In the genomic region with DNA sequence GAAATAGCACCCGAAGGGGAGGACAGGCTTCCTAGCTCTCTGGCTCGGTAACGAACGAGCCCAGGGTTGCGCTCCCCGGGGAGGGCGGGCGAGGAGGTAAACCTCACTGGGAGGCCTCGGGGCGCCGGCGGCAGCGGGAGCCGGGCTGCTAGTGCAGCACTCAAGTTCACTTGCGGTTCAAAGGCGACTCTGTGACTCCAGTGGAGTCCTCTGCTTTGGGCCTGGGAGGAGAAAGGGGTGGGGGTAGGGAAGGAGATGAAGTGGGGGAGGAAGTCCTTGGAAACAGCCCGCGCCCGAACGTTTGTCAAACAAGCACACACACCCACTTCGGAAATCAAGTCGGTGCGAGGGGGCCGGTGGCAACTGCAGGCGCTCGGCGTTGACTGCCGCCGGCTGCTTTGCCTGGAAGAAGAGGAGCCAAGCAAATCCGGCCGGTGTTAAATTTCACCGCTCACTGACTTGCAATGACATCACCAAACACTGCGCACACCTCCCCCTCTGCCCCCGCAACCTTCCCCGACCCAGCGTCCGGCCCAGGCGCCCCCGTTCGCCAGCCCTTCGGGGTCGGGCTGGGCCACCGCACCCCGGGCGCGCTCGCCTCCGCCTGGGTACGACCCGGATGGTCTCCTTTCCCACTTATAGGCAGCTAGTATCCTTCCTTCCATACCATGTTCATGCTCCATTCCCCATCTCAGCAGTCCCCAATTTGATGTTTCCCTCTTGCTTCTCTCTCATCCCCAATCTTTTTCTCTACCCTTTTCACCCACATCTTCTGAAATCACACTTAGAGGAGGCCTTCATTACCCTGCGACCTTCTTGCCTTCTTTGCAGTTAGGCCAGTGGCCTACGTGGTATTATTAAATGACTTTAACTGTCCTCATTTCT, we compare ENCODE assay signal across 1 cellular context.
TF ChIP-seq lines count a peak whose summit lies in the region.

A gene (minus strand): TSS at position 202 of the 885 bp plus-strand sequence. CDS start 376 bp downstream, outside the sequence.

TF ChIP-seq in GM12878, 131 proteins besides CTCF, POLR2A, EP300 and RAD21 (continued from another document):
- TF ChIP-seq, protein P1, sequence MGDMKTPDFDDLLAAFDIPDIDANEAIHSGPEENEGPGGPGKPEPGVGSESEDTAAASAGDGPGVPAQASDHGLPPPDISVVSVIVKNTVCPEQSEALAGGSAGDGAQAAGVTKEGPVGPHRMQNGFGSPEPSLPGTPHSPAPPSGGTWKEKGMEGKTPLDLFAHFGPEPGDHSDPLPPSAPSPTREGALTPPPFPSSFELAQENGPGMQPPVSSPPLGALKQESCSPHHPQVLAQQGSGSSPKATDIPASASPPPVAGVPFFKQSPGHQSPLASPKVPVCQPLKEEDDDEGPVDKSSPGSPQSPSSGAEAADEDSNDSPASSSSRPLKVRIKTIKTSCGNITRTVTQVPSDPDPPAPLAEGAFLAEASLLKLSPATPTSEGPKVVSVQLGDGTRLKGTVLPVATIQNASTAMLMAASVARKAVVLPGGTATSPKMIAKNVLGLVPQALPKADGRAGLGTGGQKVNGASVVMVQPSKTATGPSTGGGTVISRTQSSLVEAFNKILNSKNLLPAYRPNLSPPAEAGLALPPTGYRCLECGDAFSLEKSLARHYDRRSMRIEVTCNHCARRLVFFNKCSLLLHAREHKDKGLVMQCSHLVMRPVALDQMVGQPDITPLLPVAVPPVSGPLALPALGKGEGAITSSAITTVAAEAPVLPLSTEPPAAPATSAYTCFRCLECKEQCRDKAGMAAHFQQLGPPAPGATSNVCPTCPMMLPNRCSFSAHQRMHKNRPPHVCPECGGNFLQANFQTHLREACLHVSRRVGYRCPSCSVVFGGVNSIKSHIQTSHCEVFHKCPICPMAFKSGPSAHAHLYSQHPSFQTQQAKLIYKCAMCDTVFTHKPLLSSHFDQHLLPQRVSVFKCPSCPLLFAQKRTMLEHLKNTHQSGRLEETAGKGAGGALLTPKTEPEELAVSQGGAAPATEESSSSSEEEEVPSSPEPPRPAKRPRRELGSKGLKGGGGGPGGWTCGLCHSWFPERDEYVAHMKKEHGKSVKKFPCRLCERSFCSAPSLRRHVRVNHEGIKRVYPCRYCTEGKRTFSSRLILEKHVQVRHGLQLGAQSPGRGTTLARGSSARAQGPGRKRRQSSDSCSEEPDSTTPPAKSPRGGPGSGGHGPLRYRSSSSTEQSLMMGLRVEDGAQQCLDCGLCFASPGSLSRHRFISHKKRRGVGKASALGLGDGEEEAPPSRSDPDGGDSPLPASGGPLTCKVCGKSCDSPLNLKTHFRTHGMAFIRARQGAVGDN (IDR thresholded peaks at IDR 0.05) = no peak
- TF ChIP-seq, protein P2, sequence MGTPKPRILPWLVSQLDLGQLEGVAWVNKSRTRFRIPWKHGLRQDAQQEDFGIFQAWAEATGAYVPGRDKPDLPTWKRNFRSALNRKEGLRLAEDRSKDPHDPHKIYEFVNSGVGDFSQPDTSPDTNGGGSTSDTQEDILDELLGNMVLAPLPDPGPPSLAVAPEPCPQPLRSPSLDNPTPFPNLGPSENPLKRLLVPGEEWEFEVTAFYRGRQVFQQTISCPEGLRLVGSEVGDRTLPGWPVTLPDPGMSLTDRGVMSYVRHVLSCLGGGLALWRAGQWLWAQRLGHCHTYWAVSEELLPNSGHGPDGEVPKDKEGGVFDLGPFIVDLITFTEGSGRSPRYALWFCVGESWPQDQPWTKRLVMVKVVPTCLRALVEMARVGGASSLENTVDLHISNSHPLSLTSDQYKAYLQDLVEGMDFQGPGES (IDR thresholded peaks at IDR 0.05) = no peak
- no peak for TF ChIP-seq HDAC2 (IDR thresholded peaks at IDR 0.05)
- TF ChIP-seq NFIC (IDR thresholded peaks at IDR 0.05; ENCODE audit: low read depth, low read length) = no peak
- TF ChIP-seq CREB1 (IDR thresholded peaks at IDR 0.05; ENCODE audit: low read depth) = no peak
